In genomic region chr3:87367752-87368151, GRCh38 we compare ENCODE assay signal across 25 cellular contexts.
"Had no signal": no experiment of that assay in that cellular context is flagged by ENCODE, and none has a peak within 500 bp of the region (broad histone marks: within the 10 kb centered on the region; RNA-seq: fewer than 3 reads in every experiment).

No MANE protein-coding gene starts in this region.

- H3K36me3 ChIP-seq: cardiac muscle cell, esophagus squamous epithelium, gastroesophageal sphincter, ovary, prostate gland, spleen, uterus had no signal

- H3K27ac ChIP-seq: body of pancreas, cardiac muscle cell, esophagus squamous epithelium, gastroesophageal sphincter, ovary, prostate gland, spleen, testis, uterus had no signal

- H3K4me3 ChIP-seq: body of pancreas, cardiac muscle cell, esophagus squamous epithelium, gastroesophageal sphincter, ovary, prostate gland, spleen, testis, uterus had no signal

- H3K27me3 ChIP-seq: body of pancreas, cardiac muscle cell, esophagus squamous epithelium, gastroesophageal sphincter, ovary, spleen, testis, uterus had no signal

- H3K9me3 ChIP-seq: body of pancreas, esophagus squamous epithelium, gastroesophageal sphincter, ovary, prostate gland, spleen, testis, uterus had no signal

- H3K4me1 ChIP-seq: body of pancreas, esophagus squamous epithelium, gastroesophageal sphincter, prostate gland, spleen, testis, uterus had no signal

- DNase-seq: activated CD4-positive, alpha-beta T cell treated with anti-CD3 and anti-CD28 coated beads, Interleukin-2, amount 10 ng/mL, durations not matched to agents 7 days and 5 days; activated CD8-positive, alpha-beta memory T cell treated with anti-CD3 and anti-CD28 coated beads, Interleukin-2, amount 10 ng/mL, durations not matched to agents 7 days and 5 days; activated CD8-positive, alpha-beta T cell treated with anti-CD3 and anti-CD28 coated beads for 36 hours; activated effector memory CD4-positive, alpha-beta T cell treated with anti-CD3 and anti-CD28 coated beads, Interleukin-2, amount 50 U/mL, for 16 hours; activated naive CD4-positive, alpha-beta T cell treated with anti-CD3 and anti-CD28 coated beads, Interleukin-2, amount 10 ng/mL, durations not matched to agents 7 days and 5 days; activated T-cell treated with anti-CD3 and anti-CD28 coated beads for 4 hours; body of pancreas; cortex of kidney; endodermal cell; esophagus squamous epithelium; head of caudate nucleus; hypothalamus; left ventricle myocardium superior; mammary epithelial cell; naive thymus-derived CD8-positive, alpha-beta T cell; ovary; spleen; stimulated activated CD4-positive, alpha-beta T cell treated with anti-CD3 and anti-CD28 coated beads, Interleukin-4, amount 100 ng/mL, for 1 hour; stimulated activated naive CD4-positive, alpha-beta T cell; testis; trophoblast cell; uterus had no signal
